8 cellular contexts compared by ENCODE assay signal in genomic region chr1:65065535-65066378, GRCh38.
DNase-seq lines count a peak whose midpoint lies in the region; ATAC-seq and TF ChIP-seq lines count a peak whose summit lies in the region.

No MANE protein-coding gene starts in this region.

- no peak for TF ChIP-seq CTCF in AG10803 (conservative IDR thresholded peaks at IDR 0.05; ENCODE audit: low read length)

- H3K36me3 ChIP-seq in HUES48 (ENCODE audit: control insufficient read depth, insufficient read depth, low read length), result no peaks in the 10 kb centered on the region

- no peaks in the 10 kb centered on the region for H3K9me3 ChIP-seq in HUES48 (ENCODE audit: control insufficient read depth, insufficient read depth, low read length)
- H3K9me3 ChIP-seq in iPS-18c (ENCODE audit: control insufficient read depth, insufficient read depth, low read length), result no peaks in the 10 kb centered on the region

- H3K9ac ChIP-seq in HUES48 (ENCODE audit: low read depth, low read length), result peak overlapping the region; percentile 95

- H3K4me3 ChIP-seq in AG10803 (ENCODE audit: low read length), result peak overlapping the region; percentile 84
- peak overlapping the region; percentile 86 for H3K4me3 ChIP-seq in HUES48 (ENCODE audit: low read depth, low read length)
- peak overlapping the region; percentile 61 for H3K4me3 ChIP-seq in iPS-18c (ENCODE audit: insufficient read depth, low read depth, low read length)
- peak overlapping the region; percentile 74 to 98 (median 92) for H3K4me3 ChIP-seq in skin epidermis

- no peak for ATAC-seq in HG02973 (IDR thresholded peaks at IDR 0.05; ENCODE audit: unreplicated experiment)
- no peak for ATAC-seq in HG02642 (IDR thresholded peaks at IDR 0.05; ENCODE audit: poor library complexity, unreplicated experiment)

- no peaks in the 10 kb centered on the region; the same call in 1 of the 2 replicates for H3K27me3 ChIP-seq in HUES48 (ENCODE audit: control insufficient read depth, insufficient read depth, low read length)

- peaks cover 31% of the 10 kb centered on the region for H3K4me1 ChIP-seq in HUES48 (ENCODE audit: control insufficient read depth, insufficient read depth, low read length)

- H3K27ac ChIP-seq in HUES48 (ENCODE audit: low read depth, low read length), result peak overlapping the region; percentile 96
- H3K27ac ChIP-seq in angular gyrus (ENCODE audit: low read depth, low read length), result peak overlapping the region; percentile 91
- peak overlapping the region in 20 of 21 experiments; percentile 88 to 100 (median 98) for H3K27ac ChIP-seq in skin epidermis

- no peak for DNase-seq in AG10803 (ENCODE audit: low read depth)
- DNase-seq in stimulated activated CD4-positive, alpha-beta T cell treated with anti-CD3 and anti-CD28 coated beads, Interleukin-2, amount 100 ng/mL, for 48 hours, result no peak
